ENCODE assay signal across 22 cellular contexts in genomic region chr9:33180526-33181184, GRCh38. TPM values are rescaled to one million over a fixed set of nuclear protein-coding genes. Genes with fewer than 3 reads are reported as not detected.
DNase-seq lines count a peak whose midpoint lies in the region; ATAC-seq, FAIRE-seq and TF ChIP-seq lines count a peak whose summit lies in the region.
"Had no signal": no experiment of that assay in that cellular context is flagged by ENCODE, and none has a peak within 500 bp of the region (broad histone marks: within the 10 kb centered on the region; RNA-seq: fewer than 3 reads in every experiment).

No MANE protein-coding gene starts in this region.

- in situ Hi-C loops in G401 (cut with HindIII; ENCODE audit: low sequenced_read_pairs) = no loop called here

- no peak for TF ChIP-seq POLR2A in endothelial cell of umbilical vein (IDR thresholded peaks at IDR 0.05; ENCODE audit: low read depth, low read length)

- H3K9me1 ChIP-seq in endothelial cell of umbilical vein (replicated peaks; ENCODE audit: control insufficient read depth, extremely low read depth, insufficient read depth, low read length) (no peaks in the 10 kb centered on the region), keratinocyte (ENCODE audit: control insufficient read depth, extremely low read depth, insufficient read depth, low read length) (no peaks in the 10 kb centered on the region)

- intact Hi-C loops in endothelial cell of umbilical vein (cut with micrococcal nuclease) = no loop called here

- no peaks in the 10 kb centered on the region for H4K20me1 ChIP-seq in endothelial cell of umbilical vein (replicated peaks; ENCODE audit: control insufficient read depth, extremely low read depth, insufficient read depth, low read length)
- H4K20me1 ChIP-seq in keratinocyte (ENCODE audit: control insufficient read depth, extremely low read depth, insufficient read depth, low read length) = no peaks in the 10 kb centered on the region

- no peak overlapping the region for H2AFZ ChIP-seq in endothelial cell of umbilical vein (ENCODE audit: low read depth, low read length)
- H2AFZ ChIP-seq in keratinocyte (ENCODE audit: control insufficient read depth, low read length) = peak overlapping the region; percentile 67

- POLR2A ChIA-PET in AG04450 (lab: Yijun Ruan, JAX) = no interaction called here
- POLR2A ChIA-PET in endothelial cell of umbilical vein (lab: Charles Lee) = no interaction called here

- H3K4me1 ChIP-seq in endothelial cell of umbilical vein (ENCODE audit: control insufficient read depth, extremely low read depth, insufficient read depth, low read length) (peaks cover 3% of the 10 kb centered on the region), keratinocyte (ENCODE audit: control insufficient read depth, extremely low read depth, insufficient read depth, low read length) (peaks cover 31% of the 10 kb centered on the region)

- DNase-seq in AG04450 (ENCODE audit: low read depth, low spot score) (no peak), MG63 (peak; percentile 43), endothelial cell of umbilical vein (ENCODE audit: low read depth, low spot score) (peak; percentile 71), keratinocyte (ENCODE audit: low read depth, low spot score) (no peak), G401 (ENCODE audit: low spot score) (no peak), amniotic stem cell (lab: John Stamatoyannopoulos, UW) (no peak)
- DNase-seq in stimulated activated CD4-positive, alpha-beta T cell treated with anti-CD3 and anti-CD28 coated beads, Interleukin-15, amount 100 ng/mL, for 24 hours = no peak
- DNase-seq: activated CD4-positive, CD25-positive, alpha-beta regulatory T cell; activated CD8-positive, alpha-beta memory T cell treated with anti-CD3 and anti-CD28 coated beads, Interleukin-2, amount 50 U/mL, for 4 hours; activated naive CD4-positive, alpha-beta T cell treated with anti-CD3 and anti-CD28 coated beads for 36 hours; cerebellar nuclear complex; COR-L47; NCI-H146; NCI-H446; nephron progenitor cell; OCI-M1; stimulated activated CD4-positive, alpha-beta T cell treated with anti-CD3 and anti-CD28 coated beads, Interleukin-4, amount 100 ng/mL, for 1 hour; SW 1271 had no signal

- BruUV-seq in endothelial cell of umbilical vein (replicated peaks; lab: Mats Ljungman, UMichigan) = no TSS peak

- CTCF ChIA-PET in AG04450 (lab: Charles Lee) (no interaction called here), endothelial cell of umbilical vein (lab: Charles Lee) (interaction anchor here (1.0 kb wide), 1 partner anchor 15 kb away, joined by 4 read pairs; no protein-coding TSS in a partner anchor)

- H3K4me2 ChIP-seq in endothelial cell of umbilical vein (ENCODE audit: insufficient read depth, low read length) (no peak overlapping the region), keratinocyte (ENCODE audit: control insufficient read depth, extremely low read depth, insufficient read depth, low read depth, low read length) (peak overlapping the region; percentile 40)

- FAIRE-seq in endothelial cell of umbilical vein (lab: Jason Lieb, UNC) = peak; percentile 8
- FAIRE-seq in keratinocyte (lab: Jason Lieb, UNC) = peak; percentile 52

- TF ChIP-seq CTCF in AG04450 (IDR thresholded peaks at IDR 0.05; ENCODE audit: low read depth, low read length) = no peak
- TF ChIP-seq CTCF in endothelial cell of umbilical vein (IDR thresholded peaks at IDR 0.05; ENCODE audit: extremely low read depth in 1 of 2, insufficient read depth in 1 of 2, low read depth in 1 of 2, low read length in 2 of 2) = no peak
- no peak for TF ChIP-seq CTCF in keratinocyte (optimal IDR thresholded peaks at IDR 0.05 in 1 of 3, IDR thresholded peaks at IDR 0.05 in 1 of 3, conservative IDR thresholded peaks at IDR 0.05 in 1 of 3; ENCODE audit: extremely low read depth in 1 of 3, insufficient read depth in 2 of 3, low read length in 3 of 3)

- H3K27me3 ChIP-seq in AG04450 (ENCODE audit: control insufficient read depth, insufficient read depth, low read length) (no peaks in the 10 kb centered on the region), MG63 (no peaks in the 10 kb centered on the region), endothelial cell of umbilical vein (ENCODE audit: control insufficient read depth in 2 of 2, insufficient read depth in 2 of 2, low read length in 2 of 2) (no peaks in the 10 kb centered on the region), keratinocyte (ENCODE audit: control insufficient read depth, extremely low read depth, insufficient read depth, low read length) (no peaks in the 10 kb centered on the region)

- no peak overlapping the region for H3K4me3 ChIP-seq in AG04450 (ENCODE audit: low read depth, low read length)
- no peak overlapping the region for H3K4me3 ChIP-seq in MG63
- H3K4me3 ChIP-seq in endothelial cell of umbilical vein (replicated peaks in 1 of 3; ENCODE audit: insufficient read depth in 1 of 3, low read depth in 1 of 3, low read length in 3 of 3) = no peak overlapping the region
- no peak overlapping the region for H3K4me3 ChIP-seq in keratinocyte (ENCODE audit: control insufficient read depth in 2 of 3, extremely low read depth in 1 of 3, insufficient read depth in 2 of 3, low read depth in 1 of 3, low read length in 3 of 3)
- H3K4me3 ChIP-seq: lung had no signal

- ATAC-seq in HG02852 (IDR thresholded peaks at IDR 0.05; ENCODE audit: unreplicated experiment) = no peak

- dilution Hi-C loops in endothelial cell of umbilical vein (cut with MboI; ENCODE audit: extremely low pct_ligation_motif_present, low sequenced_read_pairs) = no loop called here
- dilution Hi-C loops in keratinocyte (cut with MboI; ENCODE audit: extremely low pct_ligation_motif_present, low sequenced_read_pairs) = no loop called here

- H3K36me3 ChIP-seq in MG63 (no peaks in the 10 kb centered on the region), endothelial cell of umbilical vein (ENCODE audit: control insufficient read depth in 2 of 2, extremely low read depth in 1 of 2, insufficient read depth in 2 of 2, low read length in 2 of 2) (no peaks in the 10 kb centered on the region), keratinocyte (ENCODE audit: control insufficient read depth in 2 of 2, extremely low read depth in 1 of 2, insufficient read depth in 2 of 2, low read length in 2 of 2) (no peaks in the 10 kb centered on the region)

- H3K9me3 ChIP-seq in AG04450 (ENCODE audit: control insufficient read depth, insufficient read depth, low read length) (no peaks in the 10 kb centered on the region), MG63 (no peaks in the 10 kb centered on the region), endothelial cell of umbilical vein (replicated peaks; ENCODE audit: control insufficient read depth, insufficient read depth, low read length) (no peaks in the 10 kb centered on the region), keratinocyte (ENCODE audit: control insufficient read depth, low read depth, low read length) (no peaks in the 10 kb centered on the region)

- H3K27ac ChIP-seq in AG04450 (ENCODE audit: low read depth, low read length) = peak overlapping the region; percentile 65
- no peak overlapping the region for H3K27ac ChIP-seq in endothelial cell of umbilical vein (ENCODE audit: insufficient read depth, low read depth, low read length)
- peak overlapping the region; percentile 62 for H3K27ac ChIP-seq in keratinocyte (ENCODE audit: control insufficient read depth, insufficient read depth, low read length)

- no peak overlapping the region for H3K9ac ChIP-seq in endothelial cell of umbilical vein (replicated peaks; ENCODE audit: extremely low read depth, insufficient read depth, low read length)
- H3K9ac ChIP-seq in keratinocyte (ENCODE audit: control insufficient read depth, extremely low read depth, insufficient read depth, low read length) = peak overlapping the region; percentile 45

- H3K79me2 ChIP-seq in endothelial cell of umbilical vein (ENCODE audit: control insufficient read depth, insufficient read depth, low read length) = no peaks in the 10 kb centered on the region
- no peaks in the 10 kb centered on the region for H3K79me2 ChIP-seq in keratinocyte (ENCODE audit: control insufficient read depth, insufficient read depth, low read length)

RNA-seq across cellular contexts. Expression of gene B4GALT1, which starts 13.5 kb away (rescaled TPM):
- polyA plus RNA-seq in AG04450 (2011; rRNA removed) (55.3 and 57.0 TPM in 2 replicates), endothelial cell of umbilical vein (61.3 and 61.4 TPM in 2 replicates), keratinocyte (54.3 to 82.9 TPM (median 55.1 TPM) in 3 replicates)
- polyA minus RNA-seq in AG04450 (2011; rRNA and poly(A)+ RNA removed) = 64.4 and 70.9 TPM in 2 replicates
- total RNA-seq in MG63 (2014; rRNA removed; shearing (Covaris generic); ENCODE audit: low replicate concordance) = 31.9 and 35.2 TPM in 2 replicates
- total RNA-seq in endothelial cell of umbilical vein = 65.6 and 66.5 TPM in 2 replicates
- 38.4 and 38.5 TPM in 2 replicates for polyA plus RNA-seq in endothelial cell of umbilical vein (2011; cell fraction: cytosol; rRNA removed)
- 20.8 and 22.6 TPM in 2 replicates for polyA plus RNA-seq in endothelial cell of umbilical vein (2011; cell fraction: nucleus; rRNA removed)
- polyA plus RNA-seq in endothelial cell of umbilical vein (2012) = 59.6 and 71.4 TPM in 2 replicates
- polyA minus RNA-seq in endothelial cell of umbilical vein (80.7 and 81.6 TPM in 2 replicates), keratinocyte (112 to 184 TPM (median 118 TPM) in 3 replicates)
- polyA minus RNA-seq in endothelial cell of umbilical vein (2011; cell fraction: cytosol; rRNA and poly(A)+ RNA removed) = 182 TPM
- 19.3 and 19.9 TPM in 2 replicates for polyA minus RNA-seq in endothelial cell of umbilical vein (2011; cell fraction: nucleus; rRNA and poly(A)+ RNA removed)
- 9.5 TPM for polyA plus RNA-seq in keratinocyte (2011; ENCODE audit: low read depth)
- 57.6 and 65.9 TPM in 2 replicates for polyA plus RNA-seq in keratinocyte (2011; cell fraction: cytosol; rRNA removed)
- 114 and 120 TPM in 2 replicates for polyA plus RNA-seq in keratinocyte (2011; cell fraction: nucleus; rRNA removed)
- 60.2 and 84.0 TPM in 2 replicates for polyA plus RNA-seq in keratinocyte (2012; ENCODE audit: low replicate concordance)
- 89.8 TPM for polyA minus RNA-seq in keratinocyte (2011; cell fraction: cytosol; rRNA and poly(A)+ RNA removed)
- 109 and 160 TPM in 2 replicates for polyA minus RNA-seq in keratinocyte (2011; cell fraction: nucleus; rRNA and poly(A)+ RNA removed)
- 15.1 and 15.3 TPM in 2 replicates for total RNA-seq in G401 (2014; rRNA removed; shearing (Covaris generic))

RNA-seq across cellular contexts. Expression of gene SPINK4, which starts 59.3 kb away (rescaled TPM):
- polyA plus RNA-seq in AG04450 (2011; rRNA removed) (not detected in 2 replicates), endothelial cell of umbilical vein (not detected in 2 replicates), keratinocyte (0.85 TPM in 1 of 3 replicates, not detected in the others)
- polyA minus RNA-seq in AG04450 (2011; rRNA and poly(A)+ RNA removed) = not detected in 2 replicates
- not detected in 2 replicates for total RNA-seq in MG63 (2014; rRNA removed; shearing (Covaris generic); ENCODE audit: low replicate concordance)
- total RNA-seq in endothelial cell of umbilical vein = not detected in 2 replicates
- polyA plus RNA-seq in endothelial cell of umbilical vein (2011; cell fraction: cytosol; rRNA removed) = not detected in 2 replicates
- polyA plus RNA-seq in endothelial cell of umbilical vein (2011; cell fraction: nucleus; rRNA removed) = not detected in 2 replicates
- polyA plus RNA-seq in endothelial cell of umbilical vein (2012) = not detected in 2 replicates
- polyA minus RNA-seq in endothelial cell of umbilical vein (not detected in 2 replicates), keratinocyte (not detected in 3 replicates)
- polyA minus RNA-seq in endothelial cell of umbilical vein (2011; cell fraction: cytosol; rRNA and poly(A)+ RNA removed) = 56.2 TPM
- 3.5 TPM in 1 of 2 replicates, not detected in the other for polyA minus RNA-seq in endothelial cell of umbilical vein (2011; cell fraction: nucleus; rRNA and poly(A)+ RNA removed)
- not detected for polyA plus RNA-seq in keratinocyte (2011; ENCODE audit: low read depth)
- not detected in 2 replicates for polyA plus RNA-seq in keratinocyte (2011; cell fraction: cytosol; rRNA removed)
- polyA plus RNA-seq in keratinocyte (2011; cell fraction: nucleus; rRNA removed) = not detected in 2 replicates
- polyA plus RNA-seq in keratinocyte (2012; ENCODE audit: low replicate concordance) = 3.1 TPM in 1 of 2 replicates, not detected in the other
- polyA minus RNA-seq in keratinocyte (2011; cell fraction: cytosol; rRNA and poly(A)+ RNA removed) = 26.5 TPM
- polyA minus RNA-seq in keratinocyte (2011; cell fraction: nucleus; rRNA and poly(A)+ RNA removed) = 3.7 and 5.7 TPM in 2 replicates
- not detected in 2 replicates for total RNA-seq in G401 (2014; rRNA removed; shearing (Covaris generic))
- total RNA-seq: activated naive CD4-positive, alpha-beta T cell treated with anti-CD3 and anti-CD28 coated beads for 36 hours; epithelial cell of proximal tubule; lung; ureter had no signal
- polyA plus RNA-seq: lung had no signal

Comparison
In these comparisons a context has a peak if more than half of its experiments do, and no peak if none do; other contexts are left out.
1. DNase-seq: peak in MG63 (single experiment) and endothelial cell of umbilical vein (single experiment); none in AG04450 (single experiment), keratinocyte (single experiment), stimulated activated CD4-positive, alpha-beta T cell treated with anti-CD3 and anti-CD28 coated beads, Interleukin-15, amount 100 ng/mL, for 24 hours (single experiment), G401 (single experiment) and amniotic stem cell (single experiment).